Comparison of ENCODE assay signal across 9 cellular contexts in the genomic region with DNA sequence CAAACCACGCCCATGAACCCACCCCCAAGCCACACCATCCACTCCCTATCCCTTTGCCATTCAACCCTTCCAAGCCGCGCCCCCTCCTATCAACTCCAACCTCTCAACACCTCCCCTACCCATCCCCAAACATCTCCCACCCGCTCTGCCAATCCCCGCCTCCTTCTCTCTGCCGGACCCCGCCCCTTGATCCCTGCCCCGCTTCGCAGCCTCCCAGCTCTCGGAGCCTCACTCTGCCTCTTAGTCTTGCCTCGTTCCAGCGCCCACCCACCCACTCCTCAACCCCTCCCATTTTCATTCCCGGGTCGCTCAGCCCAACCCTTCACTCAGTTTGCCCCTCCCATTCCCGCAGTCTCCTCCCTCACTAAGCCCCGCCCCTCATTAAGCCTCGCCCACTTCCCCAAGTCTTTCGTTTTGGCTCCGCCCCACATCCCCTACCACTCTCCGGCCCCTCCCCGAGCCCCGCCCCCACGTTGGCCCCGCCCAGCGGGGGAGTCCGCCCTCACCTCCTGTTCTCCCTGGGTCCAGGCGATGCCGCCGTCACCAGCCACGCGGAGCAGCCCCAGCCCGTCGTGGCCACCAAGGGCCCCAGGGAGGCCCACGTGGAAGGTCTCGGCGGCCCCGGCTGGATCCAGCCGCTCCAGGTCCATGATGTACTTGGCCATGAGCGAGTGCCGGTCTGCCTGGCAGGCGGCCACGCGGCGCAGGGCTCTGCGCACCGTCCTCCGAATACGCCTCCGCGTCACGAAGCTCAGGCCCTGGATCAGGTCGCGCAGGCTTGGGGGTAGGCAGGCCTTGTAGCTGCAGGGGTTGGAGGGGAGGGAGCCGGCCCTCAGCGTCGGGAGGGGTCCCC. TPM values are rescaled to one million over a fixed set of nuclear protein-coding genes. Genes with fewer than 3 reads are reported as not detected.
A peak's percentile ranks its signal among the peaks of the same experiment; 100 is the strongest.
DNase-seq lines count a peak whose midpoint lies in the region; ATAC-seq and TF ChIP-seq lines count a peak whose summit lies in the region.
"Had no signal": no experiment of that assay in that cellular context is flagged by ENCODE, and none has a peak within 500 bp of the region (broad histone marks: within the 10 kb centered on the region; RNA-seq: fewer than 3 reads in every experiment).

No MANE protein-coding gene starts in this region.

- H3K36me3 ChIP-seq in endodermal cell (ENCODE audit: control insufficient read depth, insufficient read depth, low read length) (no peaks in the 10 kb centered on the region), mesenchymal stem cell (ENCODE audit: control insufficient read depth in 1 of 2, insufficient read depth in 2 of 2, low read depth in 1 of 2, low read length in 2 of 2) (no peaks in the 10 kb centered on the region)

- H3K9me3 ChIP-seq in endodermal cell (ENCODE audit: control insufficient read depth, low read length) (no peaks in the 10 kb centered on the region), mesenchymal stem cell (ENCODE audit: control insufficient read depth, low read length) (no peaks in the 10 kb centered on the region)

- peak overlapping the region; percentile 62 for H3K4me2 ChIP-seq in mesenchymal stem cell (ENCODE audit: low read length, poor library complexity, severe bottlenecking)

- no peak for TF ChIP-seq CTCF in endodermal cell (conservative IDR thresholded peaks at IDR 0.05)

- H4K91ac ChIP-seq in mesenchymal stem cell (ENCODE audit: low read length), result peak overlapping the region; percentile 82

- peak overlapping the region in 1 of 2 experiments; percentile 7 for H2BK12ac ChIP-seq in mesenchymal stem cell (ENCODE audit: low read length in 2 of 2)

- H2BK15ac ChIP-seq in mesenchymal stem cell (ENCODE audit: low read depth, poor library complexity, severe bottlenecking), result peak overlapping the region; percentile 93

- H3K27ac ChIP-seq in endodermal cell (ENCODE audit: low read depth, low read length) (no peak overlapping the region), mesenchymal stem cell (ENCODE audit: low read length, poor library complexity, severe bottlenecking) (no peak overlapping the region)

- no peaks in the 10 kb centered on the region for H3K79me1 ChIP-seq in mesenchymal stem cell (replicated peaks; ENCODE audit: low read length, poor library complexity, severe bottlenecking)

- WGBS in endodermal cell (ENCODE audit: insufficient coverage in 1 of 2, insufficient read length in 1 of 2), 2 experiments, result 7 to 12% methylated on average over 21 to 56 of the region's 56 CpGs
- 14% methylated on average over 56 of the region's 56 CpGs for WGBS in mesenchymal stem cell

- H2BK5ac ChIP-seq in mesenchymal stem cell (ENCODE audit: low read depth, low read length, poor library complexity, severe bottlenecking), result no peak overlapping the region

- H3K4me3 Mint-ChIP-seq in endodermal cell, result peak overlapping the region; percentile 56
- H3K4me3 Mint-ChIP-seq: stimulated activated naive CD8-positive, alpha-beta T cell treated with anti-CD3 and anti-CD28 coated beads, Interleukin-15, Interleukin-2, amounts not matched to agents 100 ng/mL and 50 ng/mL, for 24 hours had no signal

- H3K4me3 ChIP-seq in endodermal cell (ENCODE audit: low read length) (peak overlapping the region; percentile 77), mesenchymal stem cell (ENCODE audit: insufficient read depth in 1 of 2, low read depth in 1 of 2, low read length in 2 of 2) (peak overlapping the region; percentile 40 to 63)

- peaks cover 40% of the 10 kb centered on the region for H3K27me3 ChIP-seq in endodermal cell (ENCODE audit: control insufficient read depth, insufficient read depth, low read length, poor library complexity, severe bottlenecking)
- peaks cover 38 to 51% of the 10 kb centered on the region in 2 experiments for H3K27me3 ChIP-seq in mesenchymal stem cell (ENCODE audit: control insufficient read depth in 1 of 2, insufficient read depth in 1 of 2, low read length in 2 of 2)

- H3K4ac ChIP-seq in mesenchymal stem cell (ENCODE audit: low read depth in 1 of 2, low read length in 2 of 2), result peak overlapping the region in 1 of 2 experiments; percentile 62

- peaks cover 70% of the 10 kb centered on the region for H3K27me3 Mint-ChIP-seq in endodermal cell (ENCODE audit: insufficient read depth)
- H3K27me3 Mint-ChIP-seq: stimulated activated naive CD8-positive, alpha-beta T cell treated with anti-CD3 and anti-CD28 coated beads, Interleukin-15, Interleukin-2, amounts not matched to agents 100 ng/mL and 50 ng/mL, for 24 hours had no signal

- H4K8ac ChIP-seq in mesenchymal stem cell (ENCODE audit: low read length), result peak overlapping the region; percentile 91

- H3K9ac ChIP-seq in endodermal cell (ENCODE audit: extremely low read depth, low read length, poor library complexity, severe bottlenecking) (no peak overlapping the region), mesenchymal stem cell (ENCODE audit: low read length) (peak overlapping the region; percentile 53)

- H2AK5ac ChIP-seq in mesenchymal stem cell (ENCODE audit: low read length, severe bottlenecking), result no peak overlapping the region

- no peak overlapping the region for H2BK120ac ChIP-seq in mesenchymal stem cell (ENCODE audit: low read depth, low read length)

- H3K4me1 ChIP-seq in endodermal cell (ENCODE audit: control insufficient read depth, insufficient read depth, low read length) (peaks cover 5% of the 10 kb centered on the region), mesenchymal stem cell (ENCODE audit: control insufficient read depth, insufficient read depth, low read depth, low read length) (peaks cover 17% of the 10 kb centered on the region)

- no peaks in the 10 kb centered on the region for H3K9me3 Mint-ChIP-seq in endodermal cell
- H3K9me3 Mint-ChIP-seq: stimulated activated naive CD8-positive, alpha-beta T cell treated with anti-CD3 and anti-CD28 coated beads, Interleukin-15, Interleukin-2, amounts not matched to agents 100 ng/mL and 50 ng/mL, for 24 hours had no signal

- H3K23ac ChIP-seq in mesenchymal stem cell (ENCODE audit: low read length in 2 of 2), result peak overlapping the region in 1 of 2 experiments; percentile 16

- no peaks in the 10 kb centered on the region for H3K36me3 Mint-ChIP-seq in endodermal cell (ENCODE audit: low read depth)

- DNase-seq in DMS 273 treated with DMSO at 0.1 percent for 48 hours (lab: John Stamatoyannopoulos, UW) (peak; percentile 85), NCI-H187 (lab: John Stamatoyannopoulos, UW) (peak; percentile 44 to 61), endodermal cell (peak; percentile 100), mesenchymal stem cell (peak; percentile 86)
- peak; percentile 45 to 52 for DNase-seq in activated CD4-positive, alpha-beta T cell treated with anti-CD3 and anti-CD28 coated beads, Interleukin-2, amount 50 U/mL, for 4 hours
- peak; percentile 40 for DNase-seq in stimulated activated CD8-positive, alpha-beta memory T cell treated with anti-CD3 and anti-CD28 coated beads, Interleukin-15, amount 100 ng/mL, for 1 hour (ENCODE audit: low read depth)

- peaks cover 4% of the 10 kb centered on the region for H3K4me1 Mint-ChIP-seq in endodermal cell

- no peak overlapping the region for H3K27ac Mint-ChIP-seq in endodermal cell
- H3K27ac Mint-ChIP-seq: stimulated activated naive CD8-positive, alpha-beta T cell treated with anti-CD3 and anti-CD28 coated beads, Interleukin-15, Interleukin-2, amounts not matched to agents 100 ng/mL and 50 ng/mL, for 24 hours had no signal

- peak overlapping the region; percentile 8 to 31 for H3K18ac ChIP-seq in mesenchymal stem cell (ENCODE audit: low read depth in 1 of 2, low read length in 2 of 2)

- peak overlapping the region in 1 of 2 experiments; percentile 19 for H3K14ac ChIP-seq in mesenchymal stem cell (ENCODE audit: low read length in 2 of 2)

- ATAC-seq in HG02981 (IDR thresholded peaks at IDR 0.05; ENCODE audit: unreplicated experiment), result no peak
- ATAC-seq in HG03139 (IDR thresholded peaks at IDR 0.05; ENCODE audit: unreplicated experiment), result no peak

- H2AFZ ChIP-seq in mesenchymal stem cell (ENCODE audit: low read depth, low read length), result peak overlapping the region; percentile 79

RNA-seq across cellular contexts. Expression of a gene that starts 5.7 kb away (rescaled TPM):
- 1 to 10 TPM; 2.8 to 3.2 TPM for total RNA-seq in endodermal cell
- 2.7 TPM for polyA plus RNA-seq in endodermal cell (2013, experiment 1 of 2)
- 3.0 TPM for polyA plus RNA-seq in endodermal cell (2013, experiment 2 of 2)
- polyA plus RNA-seq in mesenchymal stem cell (2013, experiment 1 of 2), result 3.5 TPM
- 3.3 TPM for polyA plus RNA-seq in mesenchymal stem cell (2013, experiment 2 of 2)

RNA-seq across cellular contexts. Expression of a gene that starts 17.7 kb away (rescaled TPM):
- total RNA-seq in endodermal cell, result 1,000 to 10,000 TPM; 1,886 to 2,166 TPM
- polyA plus RNA-seq in endodermal cell (2013, experiment 1 of 2), result 2,294 TPM
- polyA plus RNA-seq in endodermal cell (2013, experiment 2 of 2), result 2,156 TPM
- 2,056 TPM for polyA plus RNA-seq in mesenchymal stem cell (2013, experiment 1 of 2)
- 2,116 TPM for polyA plus RNA-seq in mesenchymal stem cell (2013, experiment 2 of 2)

RNA-seq across cellular contexts. Expression of a gene that starts 20.7 kb away (rescaled TPM):
- total RNA-seq in endodermal cell, result under 1 TPM in 1 of 2 donors, not detected in 1; 0.80 TPM
- polyA plus RNA-seq in endodermal cell (2013, experiment 1 of 2), result not detected
- polyA plus RNA-seq in endodermal cell (2013, experiment 2 of 2), result not detected
- polyA plus RNA-seq in mesenchymal stem cell (2013, experiment 1 of 2), result 0.15 TPM
- 0.33 TPM for polyA plus RNA-seq in mesenchymal stem cell (2013, experiment 2 of 2)

RNA-seq across cellular contexts. Expression of a gene that starts 29.7 kb away (rescaled TPM):
- total RNA-seq in endodermal cell, result under 1 TPM in 1 of 2 donors, not detected in 1; 0.15 TPM
- 0.14 TPM for polyA plus RNA-seq in endodermal cell (2013, experiment 1 of 2)
- 0.37 TPM for polyA plus RNA-seq in endodermal cell (2013, experiment 2 of 2)
- not detected for polyA plus RNA-seq in mesenchymal stem cell (2013, experiment 1 of 2)
- polyA plus RNA-seq in mesenchymal stem cell (2013, experiment 2 of 2), result not detected

RNA-seq across cellular contexts. Expression of a gene that starts 47.1 kb away (rescaled TPM):
- 1 to 10 TPM in 1 of 2 donors, under 1 TPM in 1; 0.70 to 1.2 TPM for total RNA-seq in endodermal cell
- polyA plus RNA-seq in endodermal cell (2013, experiment 1 of 2), result 0.18 TPM
- not detected for polyA plus RNA-seq in endodermal cell (2013, experiment 2 of 2)
- polyA plus RNA-seq in mesenchymal stem cell (2013, experiment 1 of 2), result not detected
- polyA plus RNA-seq in mesenchymal stem cell (2013, experiment 2 of 2), result not detected

Comparison
In these comparisons a context has a peak if more than half of its experiments do, and no peak if none do; other contexts are left out.
1. DNase-seq: peak in every context shown above with its lines; median percentile 100 in endodermal cell; 86 in mesenchymal stem cell; 85 in DMS 273 treated with DMSO at 0.1 percent for 48 hours; 52 in NCI-H187; 48 in activated CD4-positive, alpha-beta T cell treated with anti-CD3 and anti-CD28 coated beads, Interleukin-2, amount 50 U/mL, for 4 hours; 40 in stimulated activated CD8-positive, alpha-beta memory T cell treated with anti-CD3 and anti-CD28 coated beads, Interleukin-15, amount 100 ng/mL, for 1 hour.